15 cellular contexts compared by ENCODE assay signal in the genomic region with DNA sequence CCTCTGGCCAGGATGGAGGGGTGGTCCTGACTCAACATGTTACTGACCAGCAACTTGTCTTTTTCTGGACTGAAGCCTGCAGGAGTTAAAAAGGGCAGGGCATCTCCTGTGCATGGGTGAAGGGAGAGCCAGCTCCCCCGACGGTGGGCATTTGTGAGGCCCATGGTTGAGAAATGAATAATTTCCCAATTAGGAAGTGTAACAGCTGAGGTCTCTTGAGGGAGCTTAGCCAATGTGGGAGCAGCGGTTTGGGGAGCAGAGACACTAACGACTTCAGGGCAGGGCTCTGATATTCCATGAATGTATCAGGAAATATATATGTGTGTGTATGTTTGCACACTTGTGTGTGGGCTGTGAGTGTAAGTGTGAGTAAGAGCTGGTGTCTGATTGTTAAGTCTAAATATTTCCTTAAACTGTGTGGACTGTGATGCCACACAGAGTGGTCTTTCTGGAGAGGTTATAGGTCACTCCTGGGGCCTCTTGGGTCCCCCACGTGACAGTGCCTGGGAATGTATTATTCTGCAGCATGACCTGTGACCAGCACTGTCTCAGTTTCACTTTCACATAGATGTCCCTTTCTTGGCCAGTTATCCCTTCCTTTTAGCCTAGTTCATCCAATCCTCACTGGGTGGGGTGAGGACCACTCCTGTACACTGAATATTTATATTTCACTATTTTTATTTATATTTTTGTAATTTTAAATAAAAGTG. TPM values are rescaled to one million over a fixed set of nuclear protein-coding genes. Genes with fewer than 3 reads are reported as not detected.
DNase-seq lines count a peak whose midpoint lies in the region; ATAC-seq, FAIRE-seq and TF ChIP-seq lines count a peak whose summit lies in the region.
"Had no signal": no experiment of that assay in that cellular context is flagged by ENCODE, and none has a peak within 500 bp of the region (broad histone marks: within the 10 kb centered on the region; RNA-seq: fewer than 3 reads in every experiment).

No MANE protein-coding gene starts in this region.

- DNase-seq in Right ventricle myocardium superior (no peak), Right ventricle myocardium inferior (ENCODE audit: missing footprints) (no peak), GM12878 (ENCODE audit: low read depth, low spot score) (no peak), upper lobe of right lung (no peak), foreskin melanocyte (no peak), occipital lobe (lab: John Stamatoyannopoulos, UW) (no peak), NCI-H128 (lab: John Stamatoyannopoulos, UW; ENCODE audit: unreplicated experiment) (no peak)
- DNase-seq: activated CD4-positive, alpha-beta memory T cell treated with anti-CD3 and anti-CD28 coated beads, Interleukin-2, amount 10 ng/mL, durations not matched to agents 7 days and 5 days; activated naive CD4-positive, alpha-beta T cell treated with anti-CD3 and anti-CD28 coated beads, Interleukin-2, amount 10 ng/mL, durations not matched to agents 7 days and 5 days; NCI-H1417 treated with DMSO at 0.1 percent for 48 hours; NCI-H82; tibial artery had no signal

- CTCF ChIA-PET in GM12878 (lab: Yijun Ruan, JAX): interaction anchor here (1.2 to 5.7 kb wide), 3 partner anchors 11 to 29 kb away, joined by 4 to 39 read pairs (median 5); no protein-coding TSS in a partner anchor

- no TSS peak for BruUV-seq in GM12878 (replicated peaks; lab: Mats Ljungman, UMichigan)

- peaks cover 0 to 1% of the 10 kb centered on the region in 2 experiments; a peak in 1 of 4 replicates for H3K27me3 ChIP-seq in GM12878 (replicated peaks in 1 of 2; ENCODE audit: control insufficient read depth in 2 of 2, insufficient read depth in 2 of 2, low read length in 1 of 2)
- no peaks in the 10 kb centered on the region for H3K27me3 ChIP-seq in liver (ENCODE audit: control insufficient read depth in 4 of 4, insufficient read depth in 4 of 4, low read length in 3 of 4)
- H3K27me3 ChIP-seq in upper lobe of right lung: peaks cover 2% of the 10 kb centered on the region
- H3K27me3 ChIP-seq: tibial artery had no signal

- FAIRE-seq in GM12878 (lab: Jason Lieb, UNC): no peak

- RAD21 ChIA-PET in GM12878 (lab: Charles Lee; ENCODE audit: unreplicated experiment): interaction anchor here (0.9 to 5.6 kb wide), 3 partner anchors 18 to 29 kb away, joined by 3 to 38 read pairs (median 13); no protein-coding TSS in a partner anchor

- WGBS in GM12878 (ENCODE audit: insufficient coverage, insufficient replicate concordance, low lambda C conversion rate, missing lambda C conversion rate): 43% methylated on average over 5 of the region's 5 CpGs
- 61% methylated on average over 5 of the region's 5 CpGs for WGBS in liver

- peaks cover 15% of the 10 kb centered on the region for H3K9me3 ChIP-seq in GM12878 (replicated peaks; ENCODE audit: control insufficient read depth, insufficient read depth, low read length)
- peaks cover 0 to 3% (median under 1%) of the 10 kb centered on the region in 4 donors for H3K9me3 ChIP-seq in liver (ENCODE audit: control insufficient read depth in 4 of 4, low read length in 3 of 4)
- H3K9me3 ChIP-seq in upper lobe of right lung: no peaks in the 10 kb centered on the region
- H3K9me3 ChIP-seq: tibial artery had no signal

- H3K9ac ChIP-seq in GM12878 (ENCODE audit: control insufficient read depth, insufficient read depth, low read length): no peak overlapping the region
- H3K9ac ChIP-seq in liver (ENCODE audit: low read depth in 1 of 2, low read length in 2 of 2): no peak overlapping the region

- TF ChIP-seq EP300 in GM12878 (IDR thresholded peaks at IDR 0.05; ENCODE audit: borderline replicate concordance in 1 of 2, control insufficient read depth in 1 of 2, low read depth in 2 of 2, low read length in 2 of 2): no peak

- SMC1A ChIA-PET in GM12878 (lab: Charles Lee; ENCODE audit: uncharacterized antibody, unreplicated experiment): interaction anchor here (1.0 to 34.4 kb wide), 5 partner anchors 10 to 27 kb away, joined by 3 to 1048 read pairs (median 15); no protein-coding TSS in a partner anchor

- no peak for TF ChIP-seq POLR2A in GM12878 (IDR thresholded peaks at IDR 0.05; ENCODE audit: low read depth, low read length)

- ATAC-seq in Right ventricle myocardium superior (ENCODE audit: poor library complexity) (peak; percentile 36), Right ventricle myocardium inferior (no peak), GM12878 (peak; percentile 69), upper lobe of right lung (peak; percentile 72)

- POLR2A ChIA-PET in GM12878 (lab: Charles Lee): interaction anchor here (1.0 kb wide), 2 partner anchors 10 to 29 kb away, joined by 3 read pairs; no protein-coding TSS in a partner anchor

- intact Hi-C loops in Right ventricle myocardium superior (cut with DNase I) (no loop called here), Right ventricle myocardium inferior (cut with DNase I) (no loop called here), GM12878 (cut with micrococcal nuclease; ENCODE audit: unreplicated experiment) (no loop called here), upper lobe of right lung (cut with DNase I) (no loop called here)

- TF ChIP-seq RAD21 in GM12878 (IDR thresholded peaks at IDR 0.05; ENCODE audit: insufficient read depth, low read depth, low read length) (no peak), liver (IDR thresholded peaks at IDR 0.05) (no peak)

- H2AFZ ChIP-seq in GM12878 (ENCODE audit: control insufficient read depth, low read depth, low read length): no peak overlapping the region

- H3K4me1 ChIP-seq in GM12878 (ENCODE audit: control insufficient read depth, insufficient read depth, low read length): peaks cover 3% of the 10 kb centered on the region; the same call in 1 of the 2 replicates
- peaks cover 0 to 4% (median under 1%) of the 10 kb centered on the region in 4 donors for H3K4me1 ChIP-seq in liver (ENCODE audit: control insufficient read depth in 4 of 4, insufficient read depth in 4 of 4, low read length in 3 of 4)
- H3K4me1 ChIP-seq in upper lobe of right lung: peaks cover 5% of the 10 kb centered on the region

- H3K79me2 ChIP-seq in GM12878 (ENCODE audit: control insufficient read depth, insufficient read depth, low read length): no peaks in the 10 kb centered on the region

- no peak overlapping the region for H3K4me3 ChIP-seq in GM12878
- H3K4me3 ChIP-seq in liver (ENCODE audit: low read depth in 1 of 3, low read length in 3 of 3): no peak overlapping the region
- H3K4me3 ChIP-seq in upper lobe of right lung: no peak overlapping the region
- H3K4me3 ChIP-seq: coronary artery, lung, tibial artery had no signal

- H3K36me3 ChIP-seq in GM12878 (ENCODE audit: control insufficient read depth in 2 of 2, insufficient read depth in 2 of 2, low read length in 1 of 2): no peaks in the 10 kb centered on the region
- H3K36me3 ChIP-seq in liver (ENCODE audit: control insufficient read depth in 4 of 4, insufficient read depth in 3 of 4, low read depth in 1 of 4, low read length in 3 of 4): no peaks in the 10 kb centered on the region
- no peaks in the 10 kb centered on the region for H3K36me3 ChIP-seq in upper lobe of right lung

- no peaks in the 10 kb centered on the region for H4K20me1 ChIP-seq in GM12878 (ENCODE audit: control insufficient read depth, insufficient read depth)

- in situ Hi-C loops in GM12878 (cut with MboI): no loop called here

- H3K27ac ChIP-seq in GM12878 (ENCODE audit: control insufficient read depth, insufficient read depth) (no peak overlapping the region), liver (ENCODE audit: low read depth in 1 of 2, low read length in 2 of 2) (peak overlapping the region in 1 of 2 donors; percentile 25), upper lobe of right lung (no peak overlapping the region)

- no peak for TF ChIP-seq CTCF in GM12878 (IDR thresholded peaks at IDR 0.05 in 2 of 3, conservative IDR thresholded peaks at IDR 0.05 in 1 of 3; ENCODE audit: control insufficient read depth in 2 of 3, extremely low read depth in 1 of 3, insufficient read depth in 1 of 3, low read depth in 3 of 3, low read length in 3 of 3)
- TF ChIP-seq CTCF in liver (IDR thresholded peaks at IDR 0.05; ENCODE audit: low read depth, low read length, missing input control): no peak
- TF ChIP-seq CTCF in upper lobe of right lung (IDR thresholded peaks at IDR 0.05): no peak

- no peak overlapping the region for H3K4me2 ChIP-seq in GM12878 (ENCODE audit: control insufficient read depth, insufficient read depth)

RNA-seq across cellular contexts. Expression of a gene that starts 6.0 kb away (rescaled TPM):
- total RNA-seq in Right ventricle myocardium superior (7.5 TPM), Right ventricle myocardium inferior (8.5 TPM), GM12878 (2014; rRNA removed) (11.2 and 11.9 TPM in 2 replicates), GM12878 (2014; rRNA removed; fragmentation: Illumina TruSeq; extraction: Trizol) (9.3 and 16.0 TPM in 2 replicates), GM12878 (2021) (15.2 and 17.1 TPM in 2 replicates), liver (1 to 10 TPM in 1 of 2 donors, under 1 TPM in 1; 0.67 to 1.0 TPM), upper lobe of right lung (16.8 TPM), occipital lobe (0.94 TPM)
- total RNA-seq in GM12878 (2013; cell fraction: nucleolus; rRNA removed): 11.2 and 14.9 TPM in 2 replicates
- polyA plus RNA-seq in GM12878 (2011; ENCODE audit: low read depth): 0.20 TPM
- polyA plus RNA-seq in GM12878 (2011; rRNA removed) (2.0 and 2.5 TPM in 2 replicates), GM12878 (2014; fragmentation: Illumina TruSeq; extraction: Trizol) (10.4 and 12.8 TPM in 2 replicates), GM12878 (2014; fragmentation: Nextera tagmentation; extraction: Ambion mirVana) (1 to 10 TPM; 5.7 to 8.0 TPM), GM12878 (2014; rRNA removed) (11.1 and 12.2 TPM in 2 replicates), GM12878 (2016; fragmentation: Nextera tagmentation; extraction: Ambion mirVana) (10 to 100 TPM; 16.9 to 20.9 TPM), liver (under 1 TPM; 0.40 to 0.91 TPM)
- polyA plus RNA-seq in GM12878 (2011; cell fraction: cytosol; rRNA removed): 3.2 and 4.3 TPM in 2 replicates
- polyA plus RNA-seq in GM12878 (2011; cell fraction: nucleus; rRNA removed): 5.4 and 7.6 TPM in 2 replicates
- polyA plus RNA-seq in GM12878 (2012): 0.54 and 1.2 TPM in 2 replicates
- 2.0 and 2.3 TPM in 2 replicates for polyA minus RNA-seq in GM12878 (2011; rRNA and poly(A)+ RNA removed)
- polyA minus RNA-seq in GM12878 (2011; cell fraction: cytosol; rRNA and poly(A)+ RNA removed): 0.62 and 1.2 TPM in 2 replicates
- 1.1 and 1.2 TPM in 2 replicates for polyA minus RNA-seq in GM12878 (2011; cell fraction: nucleus; rRNA and poly(A)+ RNA removed)

RNA-seq across cellular contexts. Expression of a gene that starts 42.6 kb away (rescaled TPM):
- total RNA-seq in Right ventricle myocardium superior (11.2 TPM), Right ventricle myocardium inferior (11.7 TPM), GM12878 (2014; rRNA removed) (15.9 and 18.0 TPM in 2 replicates), GM12878 (2014; rRNA removed; fragmentation: Illumina TruSeq; extraction: Trizol) (15.1 and 15.8 TPM in 2 replicates), GM12878 (2021) (18.9 and 20.9 TPM in 2 replicates), liver (10 to 100 TPM in 1 of 2 donors, 1 to 10 TPM in 1; 9.3 to 18.3 TPM), upper lobe of right lung (36.2 TPM), occipital lobe (64.1 TPM)
- total RNA-seq in GM12878 (2013; cell fraction: nucleolus; rRNA removed): 42.9 and 44.2 TPM in 2 replicates
- polyA plus RNA-seq in GM12878 (2011; ENCODE audit: low read depth): 8.6 TPM
- polyA plus RNA-seq in GM12878 (2011; rRNA removed) (14.3 and 19.7 TPM in 2 replicates), GM12878 (2014; fragmentation: Illumina TruSeq; extraction: Trizol) (21.1 and 22.9 TPM in 2 replicates), GM12878 (2014; fragmentation: Nextera tagmentation; extraction: Ambion mirVana) (1 to 10 TPM; 5.5 to 6.9 TPM), GM12878 (2014; rRNA removed) (23.4 and 24.3 TPM in 2 replicates), GM12878 (2016; fragmentation: Nextera tagmentation; extraction: Ambion mirVana) (10 to 100 TPM; 13.9 TPM), liver (10 to 100 TPM in 1 of 2 donors, 1 to 10 TPM in 1; 6.8 to 10.4 TPM)
- polyA plus RNA-seq in GM12878 (2011; cell fraction: cytosol; rRNA removed): 19.0 and 21.6 TPM in 2 replicates
- 39.5 and 45.1 TPM in 2 replicates for polyA plus RNA-seq in GM12878 (2011; cell fraction: nucleus; rRNA removed)
- polyA plus RNA-seq in GM12878 (2012): 10.3 and 10.8 TPM in 2 replicates
- polyA minus RNA-seq in GM12878 (2011; rRNA and poly(A)+ RNA removed): 17.9 and 21.1 TPM in 2 replicates
- polyA minus RNA-seq in GM12878 (2011; cell fraction: cytosol; rRNA and poly(A)+ RNA removed): 4.0 and 7.3 TPM in 2 replicates
- polyA minus RNA-seq in GM12878 (2011; cell fraction: nucleus; rRNA and poly(A)+ RNA removed): 11.5 and 22.0 TPM in 2 replicates
